ENCODE assay signal across 19 cellular contexts in genomic region chr5:153223376-153223775, GRCh38.
"Had no signal": no experiment of that assay in that cellular context is flagged by ENCODE, and none has a peak within 500 bp of the region (broad histone marks: within the 10 kb centered on the region; RNA-seq: fewer than 3 reads in every experiment).

No MANE protein-coding gene starts in this region.

- H3K27me3 Mint-ChIP-seq: activated naive CD4-positive, alpha-beta T cell treated with anti-CD3 and anti-CD28 coated beads, Interleukin-2, amount 10 ng/mL, durations not matched to agents 7 days and 5 days; naive thymus-derived CD8-positive, alpha-beta T cell had no signal

- H3K4me1 Mint-ChIP-seq: activated naive CD4-positive, alpha-beta T cell treated with anti-CD3 and anti-CD28 coated beads, Interleukin-2, amount 10 ng/mL, durations not matched to agents 7 days and 5 days; endodermal cell; naive thymus-derived CD8-positive, alpha-beta T cell had no signal

- DNase-seq: activated CD4-positive, alpha-beta T cell treated with anti-CD3 and anti-CD28 coated beads, Interleukin-2, amount 50 U/mL, for 4 hours; activated naive CD4-positive, alpha-beta T cell treated with anti-CD3 and anti-CD28 coated beads, Interleukin-2, amount 10 ng/mL, durations not matched to agents 7 days and 5 days; dorsolateral prefrontal cortex; endodermal cell; gastrocnemius medialis; heart right ventricle; naive thymus-derived CD8-positive, alpha-beta T cell; right cardiac atrium; stimulated activated CD4-positive, alpha-beta T cell treated with anti-CD3 and anti-CD28 coated beads, Interleukin-4, amount 100 ng/mL, for 4 hours; stimulated activated naive CD8-positive, alpha-beta T cell treated with anti-CD3 and anti-CD28 coated beads, Interleukin-15, Interleukin-2, amounts not matched to agents 100 U/mL and 50 U/mL, for 24 hours; testis; upper lobe of left lung had no signal

- H3K27ac ChIP-seq: ascending aorta, cardiac muscle cell, gastrocnemius medialis, heart right ventricle, neutrophil, prostate gland, testis, upper lobe of left lung had no signal

- H3K4me3 ChIP-seq: ascending aorta, cardiac muscle cell, dorsolateral prefrontal cortex, gastrocnemius medialis, heart right ventricle, prostate gland, smooth muscle cell, testis, upper lobe of left lung had no signal

- H3K36me3 Mint-ChIP-seq: activated naive CD4-positive, alpha-beta T cell treated with anti-CD3 and anti-CD28 coated beads, Interleukin-2, amount 10 ng/mL, durations not matched to agents 7 days and 5 days; naive thymus-derived CD8-positive, alpha-beta T cell had no signal

- H3K4me3 Mint-ChIP-seq: activated naive CD4-positive, alpha-beta T cell treated with anti-CD3 and anti-CD28 coated beads, Interleukin-2, amount 10 ng/mL, durations not matched to agents 7 days and 5 days; endodermal cell; naive thymus-derived CD8-positive, alpha-beta T cell; T-helper 2 cell treated with Interferon-gamma antibody and Interleukin-4, amounts not matched to agents 5 μg/mL and 100 μg/mL, for 36 hours had no signal

- H3K36me3 ChIP-seq: ascending aorta, cardiac muscle cell, gastrocnemius medialis, heart right ventricle, neutrophil, prostate gland, upper lobe of left lung had no signal

- H3K27me3 ChIP-seq: ascending aorta, cardiac muscle cell, dorsolateral prefrontal cortex, gastrocnemius medialis, heart right ventricle, neutrophil, testis, upper lobe of left lung had no signal

- H3K27ac Mint-ChIP-seq: activated naive CD4-positive, alpha-beta T cell treated with anti-CD3 and anti-CD28 coated beads, Interleukin-2, amount 10 ng/mL, durations not matched to agents 7 days and 5 days; activated T-helper 2 cell treated with anti-CD3 and anti-CD28 coated beads, Interferon-gamma antibody, Interleukin-2, Interleukin-4, amounts not matched to agents 10 μg/mL and 5 μg/mL and 100 μg/mL, durations not matched to agents 14 hours and 24 hours and 36 hours; endodermal cell; naive thymus-derived CD8-positive, alpha-beta T cell; T-helper 2 cell treated with Interferon-gamma antibody and Interleukin-4, amounts not matched to agents 5 μg/mL and 100 μg/mL, for 36 hours had no signal
